10 cellular contexts compared by ENCODE assay signal in genomic region chr17:80790981-80791742, GRCh38.
DNase-seq lines count a peak whose midpoint lies in the region; ATAC-seq and TF ChIP-seq lines count a peak whose summit lies in the region.
"Had no signal": no experiment of that assay in that cellular context is flagged by ENCODE, and none has a peak within 500 bp of the region (broad histone marks: within the 10 kb centered on the region; RNA-seq: fewer than 3 reads in every experiment).

No MANE protein-coding gene starts in this region.

- peaks cover 39% of the 10 kb centered on the region for H3K36me3 Mint-ChIP-seq in activated naive CD8-positive, alpha-beta T cell treated with anti-CD3 and anti-CD28 coated beads, Interleukin-2, amount 10 ng/mL, durations not matched to agents 7 days and 5 days
- H3K36me3 Mint-ChIP-seq in mesothelial cell of epicardium = peaks cover 13% of the 10 kb centered on the region

- H3K27ac ChIP-seq in left ventricle myocardium inferior (replicated peaks) (peak overlapping the region; percentile 47), transverse colon (peak overlapping the region; percentile 75 to 79 (median 78))

- in situ Hi-C loops in transverse colon (cut with MboI; ENCODE audit: low pct_ligation_motif_present in 1 of 4, low pct_unique_long_range_greater_than_20kb in 1 of 4, low sequenced_read_pairs in 3 of 4) = no loop called here

- TF ChIP-seq CTCF in left ventricle myocardium inferior (IDR thresholded peaks at IDR 0.05; ENCODE audit: borderline replicate concordance) (no peak), mesothelial cell of epicardium (IDR thresholded peaks at IDR 0.05; ENCODE audit: unreplicated experiment) (no peak), transverse colon (IDR thresholded peaks at IDR 0.05) (no peak)

- H3K4me3 Mint-ChIP-seq in activated naive CD8-positive, alpha-beta T cell treated with anti-CD3 and anti-CD28 coated beads, Interleukin-2, amount 10 ng/mL, durations not matched to agents 7 days and 5 days = peak overlapping the region; percentile 76
- H3K4me3 Mint-ChIP-seq in mesothelial cell of epicardium = no peak overlapping the region
- H3K4me3 Mint-ChIP-seq: dendritic cell treated with granulocyte-macrophage colony-stimulating factor and Interleukin-4, amounts not matched to agents 40 ng/mL and 50 ng/mL, for 4 days had no signal

- DNase-seq in left ventricle myocardium inferior (no peak), cardiac septum (ENCODE audit: low spot score) (no peak), mesothelial cell of epicardium (ENCODE audit: low spot score in 2 of 2, unreplicated experiment in 2 of 2) (no peak), transverse colon (no peak), hepatic stellate cell (ENCODE audit: low spot score) (no peak)
- DNase-seq in activated naive CD8-positive, alpha-beta T cell treated with anti-CD3 and anti-CD28 coated beads, Interleukin-2, amount 10 ng/mL, durations not matched to agents 7 days and 5 days = no peak
- DNase-seq: NCI-H187 had no signal

- no peak for TF ChIP-seq POLR2A in transverse colon (IDR thresholded peaks at IDR 0.05)

- no peak for TF ChIP-seq EP300 in transverse colon (IDR thresholded peaks at IDR 0.05; ENCODE audit: low read depth)

- ATAC-seq in activated naive CD8-positive, alpha-beta T cell treated with anti-CD3 and anti-CD28 coated beads, Interleukin-2, amount 10 ng/mL, durations not matched to agents 7 days and 5 days (ENCODE audit: low read depth) = peak; percentile 59
- ATAC-seq in HG03571 (IDR thresholded peaks at IDR 0.05; ENCODE audit: unreplicated experiment) (no peak), GM18868 (IDR thresholded peaks at IDR 0.05; ENCODE audit: unreplicated experiment) (no peak)

- H3K4me3 ChIP-seq in left ventricle myocardium inferior (no peak overlapping the region), transverse colon (no peak overlapping the region)

- peak overlapping the region; percentile 97 for H3K27ac Mint-ChIP-seq in activated naive CD8-positive, alpha-beta T cell treated with anti-CD3 and anti-CD28 coated beads, Interleukin-2, amount 10 ng/mL, durations not matched to agents 7 days and 5 days
- H3K27ac Mint-ChIP-seq in mesothelial cell of epicardium = peak overlapping the region; percentile 75
- H3K27ac Mint-ChIP-seq: dendritic cell treated with granulocyte-macrophage colony-stimulating factor and Interleukin-4, amounts not matched to agents 40 ng/mL and 50 ng/mL, for 4 days had no signal

- peaks cover 57% of the 10 kb centered on the region for H3K4me1 Mint-ChIP-seq in activated naive CD8-positive, alpha-beta T cell treated with anti-CD3 and anti-CD28 coated beads, Interleukin-2, amount 10 ng/mL, durations not matched to agents 7 days and 5 days
- H3K4me1 Mint-ChIP-seq in mesothelial cell of epicardium = peaks cover 53% of the 10 kb centered on the region

- H3K36me3 ChIP-seq in left ventricle myocardium inferior = no peaks in the 10 kb centered on the region
- no peaks in the 10 kb centered on the region for H3K36me3 ChIP-seq in transverse colon

- H3K9me3 Mint-ChIP-seq in activated naive CD8-positive, alpha-beta T cell treated with anti-CD3 and anti-CD28 coated beads, Interleukin-2, amount 10 ng/mL, durations not matched to agents 7 days and 5 days = peaks cover 8% of the 10 kb centered on the region
- peaks cover 8% of the 10 kb centered on the region for H3K9me3 Mint-ChIP-seq in mesothelial cell of epicardium

- POLR2A ChIA-PET in activated naive CD8-positive, alpha-beta T cell treated with anti-CD3 and anti-CD28 coated beads, Interleukin-2, amount 10 ng/mL, durations not matched to agents 7 days and 5 days (lab: Charles Lee) = interaction anchor here (0.7 to 5.3 kb wide), 19 partner anchors 8 to 336 kb away, joined by 3 to 84 read pairs (median 5); no protein-coding TSS in a partner anchor

- H3K4me1 ChIP-seq in left ventricle myocardium inferior (peaks cover 54% of the 10 kb centered on the region), transverse colon (peaks cover 13 to 55% (median 25%) of the 10 kb centered on the region in 4 donors)

- H3K27me3 Mint-ChIP-seq in activated naive CD8-positive, alpha-beta T cell treated with anti-CD3 and anti-CD28 coated beads, Interleukin-2, amount 10 ng/mL, durations not matched to agents 7 days and 5 days = no peaks in the 10 kb centered on the region
- no peaks in the 10 kb centered on the region for H3K27me3 Mint-ChIP-seq in mesothelial cell of epicardium (ENCODE audit: low read depth)
- H3K27me3 Mint-ChIP-seq: dendritic cell treated with granulocyte-macrophage colony-stimulating factor and Interleukin-4, amounts not matched to agents 40 ng/mL and 50 ng/mL, for 4 days had no signal

- H3K27me3 ChIP-seq in left ventricle myocardium inferior (ENCODE audit: low read depth) (no peaks in the 10 kb centered on the region), transverse colon (no peaks in the 10 kb centered on the region)

- WGBS in transverse colon (ENCODE audit: low coverage in 1 of 2), 2 donors = 60 to 81% methylated on average over 1 to 10 of the region's 10 CpGs

- intact Hi-C loops in left ventricle myocardium inferior (cut with micrococcal nuclease) (no loop called here), cardiac septum (cut with DNase I) (loop anchor here (5.0 kb wide), 1 partner anchor 41 kb away; no protein-coding TSS in a partner anchor), transverse colon (cut with DNase I; ENCODE audit: low total_unique reads) (no loop called here)

- H3K9me3 ChIP-seq in left ventricle myocardium inferior (replicated peaks) (no peaks in the 10 kb centered on the region), transverse colon (no peaks in the 10 kb centered on the region)
